In the genomic region with DNA sequence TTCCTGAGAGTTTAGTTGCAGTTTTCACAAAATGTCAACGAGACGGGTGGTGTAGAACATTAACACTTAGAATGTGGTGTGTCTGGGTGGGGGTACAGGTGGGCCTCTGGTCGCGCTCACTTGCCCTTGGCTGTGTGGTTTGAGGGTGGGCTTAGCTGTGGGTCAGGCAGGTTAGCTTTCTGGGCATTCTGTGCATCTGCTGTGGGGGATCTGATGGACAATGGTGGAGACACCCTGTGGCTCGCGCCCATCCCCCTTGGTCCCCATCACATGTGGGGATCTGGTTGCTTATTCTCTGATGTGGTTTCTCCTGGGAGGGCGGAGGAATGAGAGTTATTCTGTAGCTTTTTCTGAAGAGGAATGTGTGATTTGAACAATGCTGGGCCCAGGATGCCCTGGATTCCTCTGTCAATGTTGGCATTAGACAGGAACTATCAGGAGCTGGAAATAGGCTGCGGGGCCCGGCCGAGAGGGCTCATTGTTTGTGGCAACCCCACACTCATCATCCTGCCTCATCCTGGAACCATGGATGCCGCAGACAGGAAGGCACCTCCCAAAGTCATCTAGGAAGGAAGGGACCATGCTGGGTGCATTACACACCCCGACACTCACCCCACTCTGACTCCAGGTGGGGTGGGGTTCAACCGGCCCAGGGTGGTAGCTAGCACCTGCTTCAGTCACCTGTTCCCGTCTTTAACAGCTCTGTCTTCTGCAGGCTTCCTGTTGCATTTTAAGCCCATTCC, we compare ENCODE assay signal across 18 cellular contexts.
DNase-seq lines count a peak whose midpoint lies in the region; ATAC-seq and TF ChIP-seq lines count a peak whose summit lies in the region.
"Had no signal": no experiment of that assay in that cellular context is flagged by ENCODE, and none has a peak within 500 bp of the region (broad histone marks: within the 10 kb centered on the region; RNA-seq: fewer than 3 reads in every experiment).

No MANE protein-coding gene starts in this region.

- intact Hi-C loops in Right ventricle myocardium superior (cut with DNase I) (no loop called here), left ventricle myocardium superior (cut with micrococcal nuclease) (no loop called here), activated B cell treated with CpG ODN at 0.5 μM for 24 hours (cut with micrococcal nuclease) (no loop called here), CD14-positive monocyte (cut with micrococcal nuclease) (no loop called here), upper lobe of right lung (cut with DNase I) (no loop called here)

- no peaks in the 10 kb centered on the region for H3K36me3 Mint-ChIP-seq in activated B cell treated with CpG ODN at 0.5 μM for 24 hours (ENCODE audit: low read depth)
- H3K36me3 Mint-ChIP-seq in naive B cell: no peaks in the 10 kb centered on the region
- no peaks in the 10 kb centered on the region for H3K36me3 Mint-ChIP-seq in CD14-positive monocyte

- no peak overlapping the region for H3K4me3 ChIP-seq in upper lobe of right lung
- H3K4me3 ChIP-seq: GM23248 had no signal

- H3K4me3 Mint-ChIP-seq in activated B cell treated with CpG ODN at 0.5 μM for 24 hours: peak overlapping the region; percentile 24
- peak overlapping the region in 7 of 8 donors; percentile 44 to 88 (median 56) for H3K4me3 Mint-ChIP-seq in naive B cell
- no peak overlapping the region for H3K4me3 Mint-ChIP-seq in CD14-positive monocyte

- H3K4me1 ChIP-seq in upper lobe of right lung: peaks cover under 1% of the 10 kb centered on the region
- H3K4me1 ChIP-seq: Caco-2 had no signal

- TF ChIP-seq CTCF in activated B cell treated with CpG ODN at 0.5 μM for 24 hours (IDR thresholded peaks at IDR 0.05) (no peak), CD14-positive monocyte (IDR thresholded peaks at IDR 0.05) (no peak), upper lobe of right lung (IDR thresholded peaks at IDR 0.05) (no peak)

- CTCF ChIA-PET in activated B cell treated with CpG ODN at 0.5 μM for 24 hours (lab: Charles Lee): no interaction called here

- peak; percentile 33 for ATAC-seq in Right ventricle myocardium superior (ENCODE audit: poor library complexity)
- no peak for ATAC-seq in left ventricle myocardium superior
- no peak for ATAC-seq in activated B cell treated with CpG ODN at 0.5 μM for 24 hours (ENCODE audit: low read depth)
- peak; percentile 20 to 33 for ATAC-seq in naive B cell (ENCODE audit: low read depth in 2 of 2)
- ATAC-seq in GM21786 (IDR thresholded peaks at IDR 0.05; ENCODE audit: unreplicated experiment): no peak
- ATAC-seq in upper lobe of right lung: no peak

- H3K36me3 ChIP-seq in upper lobe of right lung: no peaks in the 10 kb centered on the region

- DNase-seq in Right ventricle myocardium superior: peak; percentile 8
- no peak for DNase-seq in left ventricle myocardium superior
- no peak for DNase-seq in activated B cell treated with CpG ODN at 0.5 μM for 24 hours
- no peak for DNase-seq in naive B cell
- DNase-seq in D341Med (ENCODE audit: low spot score): no peak
- no peak for DNase-seq in CD14-positive monocyte (ENCODE audit: low spot score)
- no peak for DNase-seq in upper lobe of right lung
- DNase-seq: 8988T, Caco-2, DMS53, GF-D8, GM23248, Kasumi-1, NCI-H1417 treated with DMSO at 0.1 percent for 48 hours, NCI-H524, SIG-M5 had no signal

- no peak overlapping the region for H3K27ac ChIP-seq in upper lobe of right lung
- H3K27ac ChIP-seq: C4-2B, GM23248 had no signal

- no peaks in the 10 kb centered on the region for H3K9me3 Mint-ChIP-seq in activated B cell treated with CpG ODN at 0.5 μM for 24 hours
- H3K9me3 Mint-ChIP-seq in naive B cell: no peaks in the 10 kb centered on the region
- peaks cover 0 to 1% (median 0%) of the 10 kb centered on the region in 7 donors for H3K9me3 Mint-ChIP-seq in CD14-positive monocyte

- peaks cover 24% of the 10 kb centered on the region for H3K4me1 Mint-ChIP-seq in activated B cell treated with CpG ODN at 0.5 μM for 24 hours
- peaks cover 12 to 34% (median 29%) of the 10 kb centered on the region in 3 donors for H3K4me1 Mint-ChIP-seq in naive B cell
- no peaks in the 10 kb centered on the region for H3K4me1 Mint-ChIP-seq in CD14-positive monocyte

- no peaks in the 10 kb centered on the region for H3K27me3 ChIP-seq in upper lobe of right lung

- H3K27me3 Mint-ChIP-seq in activated B cell treated with CpG ODN at 0.5 μM for 24 hours (peaks cover 48% of the 10 kb centered on the region), naive B cell (peaks cover 5 to 37% (median 28%) of the 10 kb centered on the region in 3 donors), CD14-positive monocyte (ENCODE audit: low read depth in 3 of 3) (peaks cover 8 to 11% (median 9%) of the 10 kb centered on the region in 3 donors)

- no peaks in the 10 kb centered on the region for H3K9me3 ChIP-seq in upper lobe of right lung
- H3K9me3 ChIP-seq: Caco-2 had no signal

- POLR2A ChIA-PET in activated B cell treated with CpG ODN at 0.5 μM for 24 hours (lab: Charles Lee): no interaction called here

- H3K27ac Mint-ChIP-seq in activated B cell treated with CpG ODN at 0.5 μM for 24 hours: no peak overlapping the region
- H3K27ac Mint-ChIP-seq in naive B cell: peak overlapping the region in 3 of 6 donors; percentile 16 to 67 (median 51)
- no peak overlapping the region for H3K27ac Mint-ChIP-seq in CD14-positive monocyte

Comparison
In these comparisons a context has a peak if more than half of its experiments do, and no peak if none do; other contexts are left out.
1. ATAC-seq: peak in Right ventricle myocardium superior (single experiment) and naive B cell (2 of 2); none in left ventricle myocardium superior (single experiment), activated B cell treated with CpG ODN at 0.5 μM for 24 hours (single experiment), GM21786 (single experiment) and upper lobe of right lung (single experiment).
2. H3K4me3 Mint-ChIP-seq: peak in activated B cell treated with CpG ODN at 0.5 μM for 24 hours (single experiment) and naive B cell (7 of 8); none in CD14-positive monocyte (0 of 2).